ENCODE assay signal across 13 cellular contexts in genomic region chr14:100898935-100899840, GRCh38. TPM values are rescaled to one million over a fixed set of nuclear protein-coding genes. Genes with fewer than 3 reads are reported as not detected.
DNase-seq lines count a peak whose midpoint lies in the region; ATAC-seq and TF ChIP-seq lines count a peak whose summit lies in the region.
"Had no signal": no experiment of that assay in that cellular context is flagged by ENCODE, and none has a peak within 500 bp of the region (broad histone marks: within the 10 kb centered on the region; RNA-seq: fewer than 3 reads in every experiment).

No MANE protein-coding gene starts in this region.

- no peak for TF ChIP-seq CTCF in right lobe of liver (IDR thresholded peaks at IDR 0.05)
- TF ChIP-seq CTCF in upper lobe of right lung (IDR thresholded peaks at IDR 0.05) = no peak
- no peak for TF ChIP-seq CTCF in MM.1S (IDR thresholded peaks at IDR 0.05; ENCODE audit: low read length)

- H4K20me1 ChIP-seq in MM.1S (ENCODE audit: insufficient read depth, low read length) = no peaks in the 10 kb centered on the region

- no peaks in the 10 kb centered on the region for H3K9me2 ChIP-seq in MM.1S (replicated peaks; ENCODE audit: insufficient read depth, low read length)

- no peaks in the 10 kb centered on the region for H3F3A ChIP-seq in MM.1S (ENCODE audit: insufficient read depth, low read length)

- H3K4me2 ChIP-seq in MM.1S (ENCODE audit: low read depth, low read length) = no peak overlapping the region

- H3K27me3 ChIP-seq in right lobe of liver (no peaks in the 10 kb centered on the region), upper lobe of right lung (peaks cover 75% of the 10 kb centered on the region), MM.1S (replicated peaks; ENCODE audit: insufficient read depth, low read length) (peaks cover 35% of the 10 kb centered on the region)

- peak; percentile 14 for DNase-seq in activated T-cell treated with anti-CD3 and anti-CD28 coated beads, Interleukin-2, amount 50 U/mL, for 24 hours
- no peak for DNase-seq in activated T-cell treated with anti-CD3 and anti-CD28 coated beads for 4 hours
- peak in 2 of 3 donors; percentile 25 to 50 for DNase-seq in right lobe of liver
- peak; percentile 27 for DNase-seq in upper lobe of right lung
- DNase-seq in EL = no peak
- DNase-seq in MM.1S = no peak
- DNase-seq: activated CD4-positive, alpha-beta memory T cell treated with anti-CD3 and anti-CD28 coated beads for 36 hours; Karpas-422; SW 1271 had no signal

- H3K27ac ChIP-seq in cingulate gyrus (ENCODE audit: low read depth, low read length) (peak overlapping the region; percentile 39), right lobe of liver (no peak overlapping the region), upper lobe of right lung (no peak overlapping the region), MM.1S (ENCODE audit: low read length) (no peak overlapping the region)

- H3K27me3 Mint-ChIP-seq in activated T-cell treated with anti-CD3 and anti-CD28 coated beads, Interleukin-2, amount 50 U/mL, for 24 hours = peaks cover 79% of the 10 kb centered on the region

- H3K36me3 ChIP-seq in right lobe of liver (no peaks in the 10 kb centered on the region), upper lobe of right lung (no peaks in the 10 kb centered on the region), MM.1S (replicated peaks; ENCODE audit: insufficient read depth, low read length) (no peaks in the 10 kb centered on the region)

- TF ChIP-seq POLR2A in right lobe of liver (IDR thresholded peaks at IDR 0.05) = no peak

- no peaks in the 10 kb centered on the region for H3K9me3 Mint-ChIP-seq in activated T-cell treated with anti-CD3 and anti-CD28 coated beads, Interleukin-2, amount 50 U/mL, for 24 hours
- H3K9me3 Mint-ChIP-seq: activated CD4-positive, alpha-beta memory T cell treated with anti-CD3 and anti-CD28 coated beads for 36 hours; stimulated activated naive CD8-positive, alpha-beta T cell treated with anti-CD3 and anti-CD28 coated beads, Interleukin-15, Interleukin-2, amounts not matched to agents 100 ng/mL and 50 ng/mL, for 24 hours had no signal

- no peaks in the 10 kb centered on the region for H3K36me3 Mint-ChIP-seq in activated T-cell treated with anti-CD3 and anti-CD28 coated beads, Interleukin-2, amount 50 U/mL, for 24 hours (ENCODE audit: low read depth)
- H3K36me3 Mint-ChIP-seq: activated CD4-positive, alpha-beta memory T cell treated with anti-CD3 and anti-CD28 coated beads for 36 hours; naive thymus-derived CD8-positive, alpha-beta T cell had no signal

- no peaks in the 10 kb centered on the region for H3K9me3 ChIP-seq in right lobe of liver
- H3K9me3 ChIP-seq in upper lobe of right lung = no peaks in the 10 kb centered on the region
- H3K9me3 ChIP-seq in MM.1S (replicated peaks; ENCODE audit: insufficient read depth, low read length) = no peaks in the 10 kb centered on the region

- no peak overlapping the region for H3K9ac ChIP-seq in MM.1S (ENCODE audit: low read length)

- no peaks in the 10 kb centered on the region for H3K79me2 ChIP-seq in MM.1S (ENCODE audit: low read length)

- 57% methylated on average over 14 of the region's 20 CpGs for WGBS in right lobe of liver (ENCODE audit: insufficient coverage, low coverage, low lambda C conversion rate, missing lambda C conversion rate)

- H3K4me1 Mint-ChIP-seq in activated T-cell treated with anti-CD3 and anti-CD28 coated beads, Interleukin-2, amount 50 U/mL, for 24 hours (ENCODE audit: low read depth) = no peaks in the 10 kb centered on the region
- H3K4me1 Mint-ChIP-seq: naive thymus-derived CD8-positive, alpha-beta T cell had no signal

- ATAC-seq in right lobe of liver (peak; percentile 33 to 66 (median 50)), upper lobe of right lung (no peak), HG03571 (IDR thresholded peaks at IDR 0.05; ENCODE audit: unreplicated experiment) (no peak)
- ATAC-seq: naive thymus-derived CD8-positive, alpha-beta T cell had no signal

- H3K4me1 ChIP-seq in right lobe of liver (no peaks in the 10 kb centered on the region), upper lobe of right lung (peaks cover 9% of the 10 kb centered on the region), MM.1S (ENCODE audit: low read length) (no peaks in the 10 kb centered on the region)

- H3K4me3 ChIP-seq in right lobe of liver = no peak overlapping the region
- no peak overlapping the region for H3K4me3 ChIP-seq in upper lobe of right lung
- no peak overlapping the region for H3K4me3 ChIP-seq in MM.1S (ENCODE audit: low read length)

- no peak overlapping the region for H3K4me3 Mint-ChIP-seq in activated T-cell treated with anti-CD3 and anti-CD28 coated beads, Interleukin-2, amount 50 U/mL, for 24 hours
- H3K4me3 Mint-ChIP-seq: activated CD4-positive, alpha-beta memory T cell treated with anti-CD3 and anti-CD28 coated beads for 36 hours; naive thymus-derived CD8-positive, alpha-beta T cell; stimulated activated naive CD8-positive, alpha-beta T cell treated with anti-CD3 and anti-CD28 coated beads, Interleukin-15, Interleukin-2, amounts not matched to agents 100 ng/mL and 50 ng/mL, for 24 hours had no signal

- H2AFZ ChIP-seq in MM.1S (ENCODE audit: low read length) = no peak overlapping the region

- intact Hi-C loops in right lobe of liver (cut with DNase I) (no loop called here), upper lobe of right lung (cut with DNase I) (no loop called here)

- no peak overlapping the region for H3K27ac Mint-ChIP-seq in activated T-cell treated with anti-CD3 and anti-CD28 coated beads, Interleukin-2, amount 50 U/mL, for 24 hours
- H3K27ac Mint-ChIP-seq: activated CD4-positive, alpha-beta memory T cell treated with anti-CD3 and anti-CD28 coated beads for 36 hours; stimulated activated naive CD8-positive, alpha-beta T cell treated with anti-CD3 and anti-CD28 coated beads, Interleukin-15, Interleukin-2, amounts not matched to agents 100 ng/mL and 50 ng/mL, for 24 hours had no signal

RNA-seq across cellular contexts. Expression of gene RTL1, which starts 4.3 kb away (rescaled TPM):
- total RNA-seq in right lobe of liver = under 1 TPM in 1 of 6 experiments, not detected in 5; 0.04 TPM
- total RNA-seq in upper lobe of right lung = not detected
- total RNA-seq: activated CD4-positive, alpha-beta memory T cell treated with anti-CD3 and anti-CD28 coated beads for 36 hours; naive thymus-derived CD8-positive, alpha-beta T cell had no signal

Comparison
In these comparisons a context has a peak if more than half of its experiments do, and no peak if none do; other contexts are left out.
1. DNase-seq: peak in activated T-cell treated with anti-CD3 and anti-CD28 coated beads, Interleukin-2, amount 50 U/mL, for 24 hours (single experiment), right lobe of liver (2 of 3) and upper lobe of right lung (single experiment); none in activated T-cell treated with anti-CD3 and anti-CD28 coated beads for 4 hours (single experiment), EL (single experiment) and MM.1S (single experiment).
2. ATAC-seq: peak in right lobe of liver (4 of 4); none in upper lobe of right lung (single experiment) and HG03571 (single experiment).